Comparison of ENCODE assay signal across 1 cellular context in genomic region chr6:1614767-1615650, GRCh38.
TF ChIP-seq lines count a peak whose summit lies in the region.

No MANE protein-coding gene starts in this region.

TF ChIP-seq in GM23338, 12 proteins besides CTCF, POLR2A, EP300 and RAD21 (continued from another document):
- no peak for TF ChIP-seq ETS1 (IDR thresholded peaks at IDR 0.05)
